In the genomic region with DNA sequence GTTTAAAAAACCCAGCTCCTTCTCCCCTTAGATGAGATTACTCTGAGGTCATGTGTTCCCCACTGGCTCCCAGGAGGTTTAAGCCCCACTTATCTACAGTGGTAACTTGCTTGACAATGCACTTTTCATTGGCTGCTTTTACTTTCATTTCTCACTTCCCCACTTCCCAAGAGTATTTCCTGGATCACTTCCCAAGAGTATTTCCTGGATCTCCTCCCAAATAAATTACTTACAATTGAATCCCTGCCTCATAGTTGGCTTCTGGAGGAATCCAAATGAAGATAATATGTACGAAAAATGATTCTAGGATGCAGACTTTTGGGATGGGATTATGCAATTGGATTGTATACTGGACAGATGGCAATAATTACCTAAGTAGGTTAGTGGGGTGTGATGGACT, we compare ENCODE assay signal across 14 cellular contexts. TPM values are rescaled to one million over a fixed set of nuclear protein-coding genes. Genes with fewer than 3 reads are reported as not detected.
"Had no signal": no experiment of that assay in that cellular context is flagged by ENCODE, and none has a peak within 500 bp of the region (broad histone marks: within the 10 kb centered on the region; RNA-seq: fewer than 3 reads in every experiment).

No MANE protein-coding gene starts in this region.

- ATAC-seq: activated CD8-positive, alpha-beta memory T cell treated with anti-CD3 and anti-CD28 coated beads, Interleukin-2, amount 10 ng/mL, durations not matched to agents 7 days and 5 days; psoas muscle; upper lobe of right lung had no signal

- H3K9me3 ChIP-seq: psoas muscle, testis, upper lobe of right lung had no signal

- DNase-seq: activated CD4-positive, alpha-beta T cell treated with anti-CD3 and anti-CD28 coated beads, Interleukin-2, amount 50 U/mL, for 4 hours; activated CD4-positive, CD25-positive, alpha-beta regulatory T cell treated with anti-CD3 and anti-CD28 coated beads, Interleukin-2, amount 50 U/mL, for 72 hours; activated CD8-positive, alpha-beta memory T cell treated with anti-CD3 and anti-CD28 coated beads, Interleukin-2, amount 10 ng/mL, durations not matched to agents 7 days and 5 days; activated effector memory CD4-positive, alpha-beta T cell treated with anti-CD3 and anti-CD28 coated beads, Interleukin-2, amount 50 U/mL, for 16 hours; activated T-cell treated with anti-CD3 and anti-CD28 coated beads, Interleukin-2, amount 50 U/mL, for 24 hours; brain microvascular endothelial cell; effector CD4-positive, alpha-beta T cell; nephron progenitor cell; psoas muscle; stimulated activated CD4-positive, alpha-beta T cell treated with anti-CD3 and anti-CD28 coated beads, Interleukin-2, amount 100 ng/mL, for 48 hours; stimulated activated CD8-positive, alpha-beta memory T cell treated with anti-CD3 and anti-CD28 coated beads, Interleukin-4, amount 100 ng/mL, for 48 hours; T-helper 2 cell; testis; upper lobe of right lung had no signal

- H3K4me1 ChIP-seq: psoas muscle, testis, upper lobe of right lung had no signal

- H3K27ac ChIP-seq: brain microvascular endothelial cell, psoas muscle, testis, upper lobe of right lung had no signal

- H3K4me3 ChIP-seq: psoas muscle, testis, upper lobe of right lung had no signal

- H3K27me3 ChIP-seq: brain microvascular endothelial cell, testis, upper lobe of right lung had no signal

- H3K36me3 ChIP-seq: brain microvascular endothelial cell, upper lobe of right lung had no signal

RNA-seq across cellular contexts. Expression of gene CHSY3, which starts 47.1 kb away (rescaled TPM):
- total RNA-seq: activated CD8-positive, alpha-beta memory T cell treated with anti-CD3 and anti-CD28 coated beads, Interleukin-2, amount 10 ng/mL, durations not matched to agents 7 days and 5 days had no signal
